Comparison of ENCODE assay signal across 7 cellular contexts in genomic region chr1:108420129-108420528, GRCh38. TPM values are rescaled to one million over a fixed set of nuclear protein-coding genes. Genes with fewer than 3 reads are reported as not detected.
"Had no signal": no experiment of that assay in that cellular context is flagged by ENCODE, and none has a peak within 500 bp of the region (broad histone marks: within the 10 kb centered on the region; RNA-seq: fewer than 3 reads in every experiment).

No MANE protein-coding gene starts in this region.

RNA-seq across cellular contexts. Expression of gene NBPF6, which starts 30.0 kb away (rescaled TPM):
- total RNA-seq: GM23248, GM23338, H1, H4, H7, H9, HFFc6 had no signal
- polyA plus RNA-seq: GM23248, GM23338, H1 had no signal
